ENCODE assay signal across 22 cellular contexts in the genomic region with DNA sequence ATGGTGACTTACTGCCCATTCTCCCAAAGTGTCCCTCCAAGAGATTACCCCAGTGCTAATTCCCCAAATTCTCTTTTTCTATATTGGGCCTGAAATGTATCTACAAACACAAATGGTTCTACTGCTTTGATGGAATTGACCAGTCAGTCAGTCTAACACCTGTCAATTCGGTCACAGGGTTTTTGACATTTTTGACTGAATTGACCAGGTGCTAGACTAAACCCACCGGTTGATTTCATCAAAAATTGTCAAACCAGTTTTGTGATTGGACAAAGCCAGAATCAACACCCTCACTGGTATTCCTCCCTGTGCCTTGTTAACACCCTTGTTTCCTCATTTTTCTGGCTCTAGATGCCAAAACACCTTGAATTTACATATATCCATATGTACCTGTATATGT.
"Had no signal": no experiment of that assay in that cellular context is flagged by ENCODE, and none has a peak within 500 bp of the region (broad histone marks: within the 10 kb centered on the region; RNA-seq: fewer than 3 reads in every experiment).

No MANE protein-coding gene starts in this region.

- H3K9me3 Mint-ChIP-seq: naive thymus-derived CD4-positive, alpha-beta T cell; stimulated activated naive B cell treated with anti-CD40 and anti-IgM and Interleukin-4, amounts not matched to agents 10 μg/mL and 1 μg/mL and 100 μg/mL, for 72 hours had no signal

- ATAC-seq: esophagus mucosa; gastrocnemius medialis; left ventricle myocardium superior; lower lobe of right lung; naive thymus-derived CD4-positive, alpha-beta T cell; right lobe of liver; stimulated activated naive B cell treated with anti-CD40 and anti-IgM and Interleukin-4, amounts not matched to agents 10 μg/mL and 1 μg/mL and 100 μg/mL, for 72 hours; upper lobe of right lung had no signal

- H3K27me3 ChIP-seq: gastrocnemius medialis, ovary, right lobe of liver, transverse colon, upper lobe of right lung, uterus had no signal

- H3K36me3 Mint-ChIP-seq: naive thymus-derived CD4-positive, alpha-beta T cell; stimulated activated naive B cell treated with anti-CD40 and anti-IgM and Interleukin-4, amounts not matched to agents 10 μg/mL and 1 μg/mL and 100 μg/mL, for 72 hours had no signal

- H3K27ac ChIP-seq: dorsolateral prefrontal cortex, epithelial cell of prostate, gastrocnemius medialis, lower lobe of right lung, right lobe of liver, thoracic aorta, transverse colon, upper lobe of right lung, uterus had no signal

- H3K4me1 ChIP-seq: gastrocnemius medialis, lower lobe of right lung, right lobe of liver, transverse colon had no signal

- H3K4me1 Mint-ChIP-seq: stimulated activated naive B cell treated with anti-CD40 and anti-IgM and Interleukin-4, amounts not matched to agents 10 μg/mL and 1 μg/mL and 100 μg/mL, for 72 hours had no signal

- H3K9me3 ChIP-seq: gastrocnemius medialis, lower lobe of right lung, ovary, right lobe of liver, thoracic aorta, transverse colon, upper lobe of right lung, uterus had no signal

- H3K36me3 ChIP-seq: gastrocnemius medialis, lower lobe of right lung, ovary, right lobe of liver, thoracic aorta, transverse colon, upper lobe of right lung, uterus had no signal

- H3K4me3 Mint-ChIP-seq: naive thymus-derived CD4-positive, alpha-beta T cell; nephron progenitor cell; stimulated activated naive B cell treated with anti-CD40 and anti-IgM and Interleukin-4, amounts not matched to agents 10 μg/mL and 1 μg/mL and 100 μg/mL, for 72 hours; stimulated activated naive CD8-positive, alpha-beta T cell treated with anti-CD3 and anti-CD28 coated beads, Interleukin-15, Interleukin-2, amounts not matched to agents 100 ng/mL and 50 ng/mL, for 24 hours had no signal

- H3K4me3 ChIP-seq: dorsolateral prefrontal cortex, gastrocnemius medialis, lower lobe of right lung, ovary, right lobe of liver, thoracic aorta, transverse colon, upper lobe of right lung, uterus had no signal

- DNase-seq: dorsolateral prefrontal cortex; effector CD4-positive, alpha-beta T cell; gastrocnemius medialis; head of caudate nucleus; left ventricle myocardium superior; lower lobe of right lung; naive thymus-derived CD4-positive, alpha-beta T cell; nephron progenitor cell; nucleus accumbens; ovary; posterior cingulate gyrus; retina; right lobe of liver; stimulated activated CD4-positive, alpha-beta T cell treated with anti-CD3 and anti-CD28 coated beads, Interleukin-4, amount 100 ng/mL, for 4 hours; stimulated activated naive B cell treated with anti-CD40 and anti-IgM and Interleukin-4, amounts not matched to agents 10 μg/mL and 1 μg/mL and 100 μg/mL, for 72 hours; transverse colon; upper lobe of right lung; uterus had no signal

- H3K27ac Mint-ChIP-seq: naive thymus-derived CD4-positive, alpha-beta T cell; nephron progenitor cell; stimulated activated naive B cell treated with anti-CD40 and anti-IgM and Interleukin-4, amounts not matched to agents 10 μg/mL and 1 μg/mL and 100 μg/mL, for 72 hours; stimulated activated naive CD8-positive, alpha-beta T cell treated with anti-CD3 and anti-CD28 coated beads, Interleukin-15, Interleukin-2, amounts not matched to agents 100 ng/mL and 50 ng/mL, for 24 hours had no signal
